Comparison of ENCODE assay signal across 8 cellular contexts in the genomic region with DNA sequence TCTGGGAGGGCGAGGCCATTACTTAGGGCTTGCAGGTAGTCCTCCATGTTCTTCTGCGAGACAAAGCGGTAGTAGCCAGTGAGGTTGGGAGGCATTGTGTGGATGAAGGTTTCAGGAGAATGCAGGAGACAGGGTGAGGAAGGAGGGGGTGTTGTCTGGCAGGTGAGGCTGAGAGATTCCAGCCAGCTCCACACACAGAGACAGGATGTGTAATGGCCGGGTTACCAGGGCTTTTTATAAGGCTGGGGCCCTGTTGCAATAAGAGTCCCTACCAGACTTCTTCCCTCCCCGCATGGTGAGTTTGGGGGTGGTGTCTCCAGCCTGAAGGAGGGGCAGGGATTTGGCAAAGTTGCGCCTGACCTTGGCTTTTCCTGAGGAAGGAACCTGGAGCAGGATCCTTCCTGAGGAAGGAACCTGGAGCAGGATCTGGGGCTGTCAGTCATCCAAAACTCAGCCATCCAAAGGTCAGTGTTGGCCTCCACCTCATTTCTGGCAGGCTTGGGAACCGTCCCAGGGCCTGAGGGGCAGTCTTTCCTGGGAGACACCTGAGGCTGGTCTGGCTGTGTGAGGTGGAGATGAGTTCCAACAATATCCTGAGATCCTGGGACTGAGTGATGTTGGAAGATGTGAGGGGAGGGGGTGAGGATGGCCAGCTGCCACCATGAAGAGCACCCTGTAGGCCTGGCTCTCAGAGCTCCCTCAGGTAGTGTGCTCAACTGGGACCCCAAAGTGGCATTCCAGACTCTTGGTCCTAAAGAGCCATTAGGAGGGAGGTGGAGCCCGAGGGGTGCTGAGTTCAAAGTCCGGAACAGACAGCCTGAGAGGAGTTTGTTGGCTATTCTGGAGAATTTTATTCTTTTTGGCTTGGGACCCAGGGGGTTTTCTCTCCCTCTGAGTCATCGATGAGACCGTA. TPM values are rescaled to one million over a fixed set of nuclear protein-coding genes. Genes with fewer than 3 reads are reported as not detected.
A peak's percentile ranks its signal among the peaks of the same experiment; 100 is the strongest.
DNase-seq lines count a peak whose midpoint lies in the region; ATAC-seq and TF ChIP-seq lines count a peak whose summit lies in the region.

A gene with protein sequence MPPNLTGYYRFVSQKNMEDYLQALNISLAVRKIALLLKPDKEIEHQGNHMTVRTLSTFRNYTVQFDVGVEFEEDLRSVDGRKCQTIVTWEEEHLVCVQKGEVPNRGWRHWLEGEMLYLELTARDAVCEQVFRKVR (minus strand): TSS at position 209 of the 913 bp plus-strand sequence. CDS start 114 bp downstream, at position 95.

- H3K36me3 ChIP-seq in iPS-18a (ENCODE audit: control insufficient read depth, low read depth, low read length) (no peaks in the 10 kb centered on the region), smooth muscle cell (ENCODE audit: low read depth) (no peaks in the 10 kb centered on the region)

- peaks cover 7% of the 10 kb centered on the region for H3K4me1 ChIP-seq in iPS-18a (ENCODE audit: control insufficient read depth, low read depth, low read length)
- peaks cover 5% of the 10 kb centered on the region for H3K4me1 ChIP-seq in smooth muscle cell (ENCODE audit: low read depth)

- 65% methylated on average over 11 of the region's 11 CpGs for WGBS in smooth muscle cell (ENCODE audit: low lambda C conversion rate)

- H3K27ac ChIP-seq in HL-60 (replicated peaks) (no peak within 1 kb of the TSS), iPS-18a (ENCODE audit: low read length) (no peak within 1 kb of the TSS), smooth muscle cell (ENCODE audit: low read depth) (no peak within 1 kb of the TSS)

- peak within 1 kb of the TSS; percentile 80 for H3K27ac Mint-ChIP-seq in activated B cell treated with CpG ODN at 0.5 μM for 24 hours

- H3K4me2 ChIP-seq in smooth muscle cell, result peak within 1 kb of the TSS; percentile 97

- peak within 1 kb of the TSS; percentile 93 for H3K4me3 Mint-ChIP-seq in activated B cell treated with CpG ODN at 0.5 μM for 24 hours

- H4K20me1 ChIP-seq in smooth muscle cell (ENCODE audit: low read depth), result peaks cover 11% of the 10 kb centered on the region

- H3K27me3 ChIP-seq in HL-60 (ENCODE audit: insufficient read depth, poor library complexity, severe bottlenecking) (peaks cover 33% of the 10 kb centered on the region), iPS-18a (ENCODE audit: control insufficient read depth, insufficient read depth, low read length) (peaks cover 11% of the 10 kb centered on the region), smooth muscle cell (ENCODE audit: low read depth) (peaks cover 3% of the 10 kb centered on the region)

- intact Hi-C loops in activated B cell treated with CpG ODN at 0.5 μM for 24 hours (cut with micrococcal nuclease), result no loop called here

- H3K9me3 ChIP-seq in iPS-18a (ENCODE audit: control insufficient read depth, low read depth, low read length), result no peaks in the 10 kb centered on the region
- no peaks in the 10 kb centered on the region for H3K9me3 ChIP-seq in smooth muscle cell (replicated peaks; ENCODE audit: low read depth)

- peaks cover 24% of the 10 kb centered on the region for H3K4me1 Mint-ChIP-seq in activated B cell treated with CpG ODN at 0.5 μM for 24 hours

- H3K9ac ChIP-seq in iPS-18a (ENCODE audit: low read length) (peak within 1 kb of the TSS; percentile 57), smooth muscle cell (ENCODE audit: low read depth) (peak within 1 kb of the TSS; percentile 62)

- CTCF ChIA-PET in activated B cell treated with CpG ODN at 0.5 μM for 24 hours (lab: Charles Lee), result no interaction called here

- DNase-seq in HL-60 (ENCODE audit: low read depth in 1 of 2, low spot score in 1 of 2), result no peak
- DNase-seq in activated B cell treated with CpG ODN at 0.5 μM for 24 hours, result no peak
- no peak for DNase-seq in smooth muscle cell (lab: John Stamatoyannopoulos, UW; ENCODE audit: unreplicated experiment)
- DNase-seq in RKO (ENCODE audit: low spot score), result no peak
- no peak for DNase-seq in T-helper 9 cell

- H3F3A ChIP-seq in smooth muscle cell (ENCODE audit: low read depth), result no peaks in the 10 kb centered on the region

- peak within 1 kb of the TSS; percentile 86 for H2AFZ ChIP-seq in smooth muscle cell (ENCODE audit: low read depth)

- peak within 1 kb of the TSS; percentile 30 for H3K4me3 ChIP-seq in HL-60 (replicated peaks; ENCODE audit: insufficient read depth, low read length)
- H3K4me3 ChIP-seq in iPS-18a (ENCODE audit: low read length), result peak within 1 kb of the TSS; percentile 72
- H3K4me3 ChIP-seq in smooth muscle cell, result peak within 1 kb of the TSS; percentile 66

- H3K79me2 ChIP-seq in smooth muscle cell (ENCODE audit: low read depth), result no peaks in the 10 kb centered on the region

- peaks cover 6% of the 10 kb centered on the region for H3K36me3 Mint-ChIP-seq in activated B cell treated with CpG ODN at 0.5 μM for 24 hours (ENCODE audit: low read depth)

- no peaks in the 10 kb centered on the region for H3K27me3 Mint-ChIP-seq in activated B cell treated with CpG ODN at 0.5 μM for 24 hours

- no peaks in the 10 kb centered on the region for H3K9me3 Mint-ChIP-seq in activated B cell treated with CpG ODN at 0.5 μM for 24 hours

- TF ChIP-seq CTCF in HL-60 (IDR thresholded peaks at IDR 0.05; ENCODE audit: insufficient read depth, low read length), result no peak
- TF ChIP-seq CTCF in activated B cell treated with CpG ODN at 0.5 μM for 24 hours (IDR thresholded peaks at IDR 0.05), result no peak
- no peak for TF ChIP-seq CTCF in smooth muscle cell (IDR thresholded peaks at IDR 0.05; ENCODE audit: borderline replicate concordance, insufficient read depth, poor library complexity, severe bottlenecking)

- ATAC-seq in activated B cell treated with CpG ODN at 0.5 μM for 24 hours (ENCODE audit: low read depth) (no peak), HG03521 (IDR thresholded peaks at IDR 0.05; ENCODE audit: unreplicated experiment) (no peak), GM18498 (IDR thresholded peaks at IDR 0.05; ENCODE audit: unreplicated experiment) (no peak)

- POLR2A ChIA-PET in activated B cell treated with CpG ODN at 0.5 μM for 24 hours (lab: Charles Lee), result interaction anchor here (0.6 kb wide), 1 partner anchor 253 kb away, joined by 5 read pairs; no protein-coding TSS in a partner anchor

RNA-seq across cellular contexts. Expression of the gene that starts here (rescaled TPM):
- total RNA-seq in activated B cell treated with CpG ODN at 0.5 μM for 24 hours (0.44 TPM in 1 of 2 replicates, not detected in the other), smooth muscle cell (not detected in 2 replicates)
- 0.21 and 2.3 TPM in 2 replicates for polyA plus RNA-seq in smooth muscle cell
